In genomic region chr10:97861924-97862323, GRCh38 we compare ENCODE assay signal across 25 cellular contexts. TPM values are rescaled to one million over a fixed set of nuclear protein-coding genes. Genes with fewer than 3 reads are reported as not detected.
DNase-seq lines count a peak whose midpoint lies in the region; ATAC-seq and TF ChIP-seq lines count a peak whose summit lies in the region.
"Had no signal": no experiment of that assay in that cellular context is flagged by ENCODE, and none has a peak within 500 bp of the region (broad histone marks: within the 10 kb centered on the region; RNA-seq: fewer than 3 reads in every experiment).

No MANE protein-coding gene starts in this region.

- ATAC-seq in HG02678 (IDR thresholded peaks at IDR 0.05; ENCODE audit: unreplicated experiment), result no peak
- ATAC-seq: naive thymus-derived CD4-positive, alpha-beta T cell; stimulated activated naive B cell treated with anti-CD40 and anti-IgM and Interleukin-4, amounts not matched to agents 10 μg/mL and 1 μg/mL and 100 μg/mL, for 72 hours; T-helper 17 cell had no signal

- H3K27ac Mint-ChIP-seq in Caco-2 (ENCODE audit: unreplicated experiment), result no peak overlapping the region
- no peak overlapping the region for H3K27ac Mint-ChIP-seq in activated T-cell treated with anti-CD3 and anti-CD28 coated beads, Interleukin-2, amount 50 U/mL, for 24 hours
- H3K27ac Mint-ChIP-seq: activated naive CD4-positive, alpha-beta T cell treated with anti-CD3 and anti-CD28 coated beads, Interleukin-2, amount 10 ng/mL, durations not matched to agents 7 days and 5 days; activated T-cell treated with anti-CD3 and anti-CD28 coated beads, Interleukin-2, amount 50 U/mL, for 72 hours; CD14-positive monocyte; memory B cell; stimulated activated naive B cell treated with anti-CD40 and anti-IgM and Interleukin-4, amounts not matched to agents 10 μg/mL and 1 μg/mL and 100 μg/mL, for 72 hours; T-helper 17 cell had no signal

- TF ChIP-seq CTCF in Caco-2 (IDR thresholded peaks at IDR 0.05; ENCODE audit: insufficient read depth in 1 of 2, low read depth in 1 of 2, low read length in 1 of 2, severe bottlenecking in 1 of 2, unreplicated experiment in 1 of 2), result no peak

- no peaks in the 10 kb centered on the region for H3K36me3 Mint-ChIP-seq in Caco-2 (ENCODE audit: insufficient read depth, unreplicated experiment)
- no peaks in the 10 kb centered on the region for H3K36me3 Mint-ChIP-seq in activated T-cell treated with anti-CD3 and anti-CD28 coated beads, Interleukin-2, amount 50 U/mL, for 24 hours (ENCODE audit: low read depth)
- H3K36me3 Mint-ChIP-seq: CD14-positive monocyte; memory B cell; stimulated activated naive B cell treated with anti-CD40 and anti-IgM and Interleukin-4, amounts not matched to agents 10 μg/mL and 1 μg/mL and 100 μg/mL, for 72 hours had no signal

- peaks cover 24% of the 10 kb centered on the region for H3K4me1 Mint-ChIP-seq in Caco-2 (ENCODE audit: low read depth, unreplicated experiment)
- peaks cover 16% of the 10 kb centered on the region for H3K4me1 Mint-ChIP-seq in activated T-cell treated with anti-CD3 and anti-CD28 coated beads, Interleukin-2, amount 50 U/mL, for 24 hours (ENCODE audit: low read depth)
- H3K4me1 Mint-ChIP-seq: memory B cell; stimulated activated naive B cell treated with anti-CD40 and anti-IgM and Interleukin-4, amounts not matched to agents 10 μg/mL and 1 μg/mL and 100 μg/mL, for 72 hours had no signal

- intact Hi-C loops in Caco-2 (cut with micrococcal nuclease; ENCODE audit: unreplicated experiment), result no loop called here

- peak; percentile 45 to 56 for DNase-seq in Caco-2
- peak; percentile 74 for DNase-seq in HuH-7.5 (ENCODE audit: low spot score)
- DNase-seq in iPS DF 4.7 (ENCODE audit: extremely low read depth, low spot score), result peak; percentile 41
- DNase-seq in mucosa of gallbladder (ENCODE audit: low spot score), result peak; percentile 54
- no peak for DNase-seq in DMS153 (lab: John Stamatoyannopoulos, UW)
- DNase-seq in activated T-cell treated with anti-CD3 and anti-CD28 coated beads, Interleukin-2, amount 50 U/mL, for 24 hours, result no peak
- DNase-seq: activated CD4-positive, alpha-beta T cell treated with anti-CD3 and anti-CD28 coated beads for 48 hours; activated naive CD4-positive, alpha-beta T cell treated with anti-CD3 and anti-CD28 coated beads, Interleukin-2, amount 10 ng/mL, durations not matched to agents 7 days and 5 days; colonic mucosa; effector memory CD4-positive, alpha-beta T cell; kidney; naive thymus-derived CD4-positive, alpha-beta T cell; NCI-H187 treated with DMSO at 0.1 percent for 48 hours; NCI-H748 treated with DMSO at 0.1 percent for 48 hours; retina; stimulated activated CD4-positive, alpha-beta T cell treated with anti-CD3 and anti-CD28 coated beads, Interleukin-4, amount 100 ng/mL, for 1 hour; stimulated activated naive B cell treated with anti-CD40 and anti-IgM and Interleukin-4, amounts not matched to agents 10 μg/mL and 1 μg/mL and 100 μg/mL, for 72 hours; T-helper 17 cell had no signal

- H3K4me3 Mint-ChIP-seq in Caco-2 (ENCODE audit: unreplicated experiment), result no peak overlapping the region
- no peak overlapping the region for H3K4me3 Mint-ChIP-seq in activated T-cell treated with anti-CD3 and anti-CD28 coated beads, Interleukin-2, amount 50 U/mL, for 24 hours
- H3K4me3 Mint-ChIP-seq: activated naive CD4-positive, alpha-beta T cell treated with anti-CD3 and anti-CD28 coated beads, Interleukin-2, amount 10 ng/mL, durations not matched to agents 7 days and 5 days; activated T-cell treated with anti-CD3 and anti-CD28 coated beads, Interleukin-2, amount 50 U/mL, for 72 hours; CD14-positive monocyte; memory B cell; naive thymus-derived CD4-positive, alpha-beta T cell; stimulated activated naive B cell treated with anti-CD40 and anti-IgM and Interleukin-4, amounts not matched to agents 10 μg/mL and 1 μg/mL and 100 μg/mL, for 72 hours; T-helper 17 cell had no signal

- CTCF ChIA-PET in Caco-2 (lab: Charles Lee), result interaction anchor here (1.0 kb wide), 1 partner anchor 12 kb away, joined by 4 read pairs; no protein-coding TSS in a partner anchor

- BruUV-seq in Caco-2 (replicated peaks; lab: Mats Ljungman, UMichigan), result no TSS peak

- no peaks in the 10 kb centered on the region for H3K9me3 Mint-ChIP-seq in Caco-2 (ENCODE audit: unreplicated experiment)
- H3K9me3 Mint-ChIP-seq in activated T-cell treated with anti-CD3 and anti-CD28 coated beads, Interleukin-2, amount 50 U/mL, for 24 hours, result no peaks in the 10 kb centered on the region
- H3K9me3 Mint-ChIP-seq: activated naive CD4-positive, alpha-beta T cell treated with anti-CD3 and anti-CD28 coated beads, Interleukin-2, amount 10 ng/mL, durations not matched to agents 7 days and 5 days; activated T-cell treated with anti-CD3 and anti-CD28 coated beads, Interleukin-2, amount 50 U/mL, for 72 hours; naive thymus-derived CD4-positive, alpha-beta T cell had no signal

- POLR2A ChIA-PET in Caco-2 (lab: Charles Lee), result no interaction called here

- H3K36me3 ChIP-seq in Caco-2 (ENCODE audit: control insufficient read depth, insufficient read depth, low read length), result no peaks in the 10 kb centered on the region
- H3K36me3 ChIP-seq: colonic mucosa, suprapubic skin had no signal

- no peaks in the 10 kb centered on the region for H3K27me3 ChIP-seq in Caco-2 (replicated peaks; ENCODE audit: control insufficient read depth, insufficient read depth, low read length)
- H3K27me3 ChIP-seq: colonic mucosa, foreskin keratinocyte had no signal

- no peak overlapping the region for H3K4me3 ChIP-seq in Caco-2 (ENCODE audit: low read depth, low read length)
- H3K4me3 ChIP-seq: colonic mucosa, SK-N-MC, suprapubic skin had no signal

- H3K9me3 ChIP-seq in Caco-2, result no peaks in the 10 kb centered on the region
- H3K9me3 ChIP-seq: colonic mucosa, suprapubic skin had no signal

- H3K27me3 Mint-ChIP-seq in Caco-2 (ENCODE audit: insufficient read depth, unreplicated experiment), result peaks cover 3% of the 10 kb centered on the region
- no peaks in the 10 kb centered on the region for H3K27me3 Mint-ChIP-seq in activated T-cell treated with anti-CD3 and anti-CD28 coated beads, Interleukin-2, amount 50 U/mL, for 24 hours
- H3K27me3 Mint-ChIP-seq: naive thymus-derived CD4-positive, alpha-beta T cell; T-helper 17 cell had no signal

- H3K4me1 ChIP-seq in Caco-2, result peaks cover 40% of the 10 kb centered on the region
- H3K4me1 ChIP-seq: colonic mucosa, foreskin keratinocyte had no signal

RNA-seq across cellular contexts. Expression of gene GOLGA7B, which starts 12.3 kb away (rescaled TPM):
- total RNA-seq in Caco-2 (2022) (0.21 and 0.36 TPM in 2 replicates), mucosa of gallbladder (3.3 TPM)

Comparison
In these comparisons a context has a peak if more than half of its experiments do, and no peak if none do; other contexts are left out.
1. DNase-seq: peak in Caco-2 (2 of 2), HuH-7.5 (single experiment), iPS DF 4.7 (single experiment) and mucosa of gallbladder (single experiment); none in DMS153 (single experiment) and activated T-cell treated with anti-CD3 and anti-CD28 coated beads, Interleukin-2, amount 50 U/mL, for 24 hours (single experiment).